Comparison of ENCODE assay signal across 3 cellular contexts in the genomic region with DNA sequence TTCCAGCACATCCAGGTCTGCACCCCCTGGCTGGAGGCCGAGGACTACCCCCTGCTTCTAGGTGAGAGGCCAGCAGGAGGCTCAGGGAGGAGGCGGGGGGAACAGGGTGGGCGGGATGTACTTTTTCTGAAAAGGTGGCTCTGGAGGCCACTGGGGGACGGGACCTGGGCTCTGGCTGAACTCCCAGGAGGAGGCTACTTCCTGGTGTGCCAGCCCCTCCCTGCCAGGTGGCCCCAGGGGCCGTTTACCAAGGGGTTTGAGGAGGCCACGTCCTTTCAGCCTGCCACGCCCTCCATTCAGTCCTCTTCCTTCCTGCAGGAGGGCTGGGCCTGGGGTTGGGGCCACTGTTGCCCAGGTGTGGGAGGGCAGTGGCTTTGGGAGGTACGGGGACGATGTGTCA. TPM values are rescaled to one million over a fixed set of nuclear protein-coding genes. Genes with fewer than 3 reads are reported as not detected.
"Had no signal": no experiment of that assay in that cellular context is flagged by ENCODE, and none has a peak within 500 bp of the region (broad histone marks: within the 10 kb centered on the region; RNA-seq: fewer than 3 reads in every experiment).

No MANE protein-coding gene starts in this region.

RNA-seq across cellular contexts. Expression of a gene that starts 15.2 kb away (rescaled TPM):
- total RNA-seq: GM23248, HFFc6, K562 had no signal
- polyA plus RNA-seq: GM23248, K562 had no signal
